Comparison of ENCODE assay signal across 10 cellular contexts in genomic region chr10:62019013-62019684, GRCh38.
DNase-seq lines count a peak whose midpoint lies in the region; ATAC-seq and TF ChIP-seq lines count a peak whose summit lies in the region.
"Had no signal": no experiment of that assay in that cellular context is flagged by ENCODE, and none has a peak within 500 bp of the region (broad histone marks: within the 10 kb centered on the region; RNA-seq: fewer than 3 reads in every experiment).

No MANE protein-coding gene starts in this region.

- no peaks in the 10 kb centered on the region for H3K79me1 ChIP-seq in H9 (ENCODE audit: insufficient read depth, low read depth, low read length, poor library complexity, severe bottlenecking)
- H3K79me1 ChIP-seq in mesenchymal stem cell (replicated peaks; ENCODE audit: low read length, poor library complexity, severe bottlenecking) = peaks cover 23% of the 10 kb centered on the region

- H3K27ac Mint-ChIP-seq in H9 = no peak overlapping the region
- peak overlapping the region; percentile 95 for H3K27ac Mint-ChIP-seq in activated naive CD8-positive, alpha-beta T cell treated with anti-CD3 and anti-CD28 coated beads, Interleukin-2, amount 50 U/mL, for 24 hours

- H2AFZ ChIP-seq in H9 (ENCODE audit: low read length) (no peak overlapping the region), mesenchymal stem cell (ENCODE audit: low read depth, low read length) (no peak overlapping the region)

- H3K4me1 ChIP-seq in H9 (ENCODE audit: insufficient read depth, low read length) (peaks cover 12% of the 10 kb centered on the region; the same call in 1 of the 2 replicates), mesenchymal stem cell (ENCODE audit: control insufficient read depth, insufficient read depth, low read depth, low read length) (peaks cover 3% of the 10 kb centered on the region)

- no peak overlapping the region for H4K91ac ChIP-seq in H9 (ENCODE audit: insufficient read length, low read depth, low read length)
- H4K91ac ChIP-seq in mesenchymal stem cell (ENCODE audit: low read length) = no peak overlapping the region

- no peak overlapping the region for H3K23ac ChIP-seq in H9 (ENCODE audit: insufficient read length, low read depth, low read length)
- no peak overlapping the region for H3K23ac ChIP-seq in mesenchymal stem cell (ENCODE audit: low read length in 2 of 2)

- H3K18ac ChIP-seq in H9 (ENCODE audit: insufficient read length, low read depth, low read length) (no peak overlapping the region), mesenchymal stem cell (ENCODE audit: low read depth in 1 of 2, low read length in 2 of 2) (peak overlapping the region in 1 of 2 experiments; percentile 78)

- no peak for ATAC-seq in activated naive CD8-positive, alpha-beta T cell treated with anti-CD3 and anti-CD28 coated beads, Interleukin-2, amount 50 U/mL, for 24 hours
- no peak for ATAC-seq in GM19463 (IDR thresholded peaks at IDR 0.05; ENCODE audit: unreplicated experiment)

- no CpG with 5 or more reads among the region's 8 CpGs for WGBS in H9 (ENCODE audit: extremely low coverage, insufficient read length, low lambda C conversion rate)
- 80% methylated on average over 4 of the region's 8 CpGs for WGBS in mesenchymal stem cell

- H4K5ac ChIP-seq in H9 (ENCODE audit: insufficient read length, low read depth, low read length) = no peak overlapping the region

- peaks cover 3 to 7% of the 10 kb centered on the region in 2 experiments for H3K36me3 ChIP-seq in mesenchymal stem cell (ENCODE audit: control insufficient read depth in 1 of 2, insufficient read depth in 2 of 2, low read depth in 1 of 2, low read length in 2 of 2)

- no peak overlapping the region for H3K14ac ChIP-seq in H9 (ENCODE audit: insufficient read depth, low read length)
- no peak overlapping the region for H3K14ac ChIP-seq in mesenchymal stem cell (ENCODE audit: low read length in 2 of 2)

- no peak overlapping the region for H2AK5ac ChIP-seq in H9 (ENCODE audit: insufficient read length, low read length)
- H2AK5ac ChIP-seq in mesenchymal stem cell (ENCODE audit: low read length, severe bottlenecking) = peak overlapping the region; percentile 58

- H3K9me3 Mint-ChIP-seq in H9 = no peaks in the 10 kb centered on the region
- peaks cover 9% of the 10 kb centered on the region for H3K9me3 Mint-ChIP-seq in activated naive CD8-positive, alpha-beta T cell treated with anti-CD3 and anti-CD28 coated beads, Interleukin-2, amount 50 U/mL, for 24 hours

- H3K23me2 ChIP-seq in H9 (ENCODE audit: insufficient read length, low read depth, low read length, poor library complexity, severe bottlenecking) = no peaks in the 10 kb centered on the region

- no peaks in the 10 kb centered on the region for H3K36me3 Mint-ChIP-seq in H9 (ENCODE audit: insufficient read depth in 1 of 3, low read depth in 3 of 3)
- peaks cover 45% of the 10 kb centered on the region for H3K36me3 Mint-ChIP-seq in activated naive CD8-positive, alpha-beta T cell treated with anti-CD3 and anti-CD28 coated beads, Interleukin-2, amount 50 U/mL, for 24 hours (ENCODE audit: low read depth)

- H3K27me3 ChIP-seq in H9 (ENCODE audit: insufficient read depth, low read length) (no peaks in the 10 kb centered on the region), mesenchymal stem cell (ENCODE audit: control insufficient read depth in 1 of 2, insufficient read depth in 1 of 2, low read length in 2 of 2) (no peaks in the 10 kb centered on the region)

- no peak overlapping the region for H3K56ac ChIP-seq in H9 (ENCODE audit: insufficient read length, low read depth, low read length)

- no peak overlapping the region for H3K4ac ChIP-seq in H9 (ENCODE audit: low read depth, low read length)
- H3K4ac ChIP-seq in mesenchymal stem cell (ENCODE audit: low read depth in 1 of 2, low read length in 2 of 2) = no peak overlapping the region

- H2BK120ac ChIP-seq in H9 (ENCODE audit: low read depth, low read length, poor library complexity, severe bottlenecking) (no peak overlapping the region), mesenchymal stem cell (ENCODE audit: low read depth, low read length) (no peak overlapping the region)

- H3K4me2 ChIP-seq in H9 (ENCODE audit: insufficient read depth, insufficient read length, low read length) (no peak overlapping the region), mesenchymal stem cell (ENCODE audit: low read length, poor library complexity, severe bottlenecking) (peak overlapping the region; percentile 16)

- H3K27me3 Mint-ChIP-seq in H9 (ENCODE audit: low read depth) = no peaks in the 10 kb centered on the region
- H3K27me3 Mint-ChIP-seq in activated naive CD8-positive, alpha-beta T cell treated with anti-CD3 and anti-CD28 coated beads, Interleukin-2, amount 50 U/mL, for 24 hours = no peaks in the 10 kb centered on the region

- H4K8ac ChIP-seq in H9 (replicated peaks; ENCODE audit: insufficient read length, low read depth, low read length) (no peak overlapping the region), mesenchymal stem cell (ENCODE audit: low read length) (no peak overlapping the region)

- H2BK12ac ChIP-seq in H9 (ENCODE audit: insufficient read length, low read depth, low read length) (no peak overlapping the region), mesenchymal stem cell (ENCODE audit: low read length in 2 of 2) (no peak overlapping the region)

- H3K27ac ChIP-seq in H9 (ENCODE audit: insufficient read length, low read depth, low read length) (no peak overlapping the region), mesenchymal stem cell (ENCODE audit: low read length, poor library complexity, severe bottlenecking) (peak overlapping the region; percentile 55)

- DNase-seq in A172 (ENCODE audit: low spot score) (peak; percentile 30), H9 (no peak), mesenchymal stem cell (peak; percentile 49), HuH-7 (ENCODE audit: low spot score) (no peak), NCI-H2107 treated with DMSO at 0.1 percent for 48 hours (lab: John Stamatoyannopoulos, UW; ENCODE audit: unreplicated experiment) (no peak)
- DNase-seq in activated naive CD8-positive, alpha-beta T cell treated with anti-CD3 and anti-CD28 coated beads, Interleukin-2, amount 50 U/mL, for 24 hours = no peak
- no peak for DNase-seq in stimulated activated CD4-positive, alpha-beta T cell treated with anti-CD3 and anti-CD28 coated beads, Interleukin-2, amount 100 ng/mL, for 24 hours
- DNase-seq: NCI-H526 treated with DMSO at 0.1 percent for 48 hours; stimulated activated naive CD4-positive, alpha-beta T cell had no signal

- H3K9ac ChIP-seq in H9 (ENCODE audit: extremely low read depth, insufficient read length, low read length) = no peak overlapping the region
- peak overlapping the region; percentile 79 for H3K9ac ChIP-seq in mesenchymal stem cell (ENCODE audit: low read length)

- H3K4me3 Mint-ChIP-seq in H9 = no peak overlapping the region
- peak overlapping the region; percentile 12 for H3K4me3 Mint-ChIP-seq in activated naive CD8-positive, alpha-beta T cell treated with anti-CD3 and anti-CD28 coated beads, Interleukin-2, amount 50 U/mL, for 24 hours

- H2BK15ac ChIP-seq in H9 (ENCODE audit: low read depth, low read length) = no peak overlapping the region
- no peak overlapping the region for H2BK15ac ChIP-seq in mesenchymal stem cell (ENCODE audit: low read depth, poor library complexity, severe bottlenecking)

- no peaks in the 10 kb centered on the region for H4K20me1 ChIP-seq in H9 (ENCODE audit: control insufficient read depth, insufficient read depth, insufficient read length)

- TF ChIP-seq CTCF in H9 (conservative IDR thresholded peaks at IDR 0.05) = no peak

- peak overlapping the region; percentile 60 for H2BK20ac ChIP-seq in H9 (ENCODE audit: low read depth, low read length, poor library complexity, severe bottlenecking)

- H2BK5ac ChIP-seq in H9 (ENCODE audit: insufficient read length, low read length) (no peak overlapping the region), mesenchymal stem cell (ENCODE audit: low read depth, low read length, poor library complexity, severe bottlenecking) (no peak overlapping the region)

- H3K79me2 ChIP-seq in H9 (ENCODE audit: insufficient read depth, low read length) = no peaks in the 10 kb centered on the region

- H3K4me1 Mint-ChIP-seq in H9 = peaks cover 24 to 25% of the 10 kb centered on the region in 2 experiments
- H3K4me1 Mint-ChIP-seq in activated naive CD8-positive, alpha-beta T cell treated with anti-CD3 and anti-CD28 coated beads, Interleukin-2, amount 50 U/mL, for 24 hours = peaks cover 71% of the 10 kb centered on the region

- H3K9me3 ChIP-seq in H9 (ENCODE audit: control insufficient read depth, low read depth, low read length) = no peaks in the 10 kb centered on the region
- peaks cover 8% of the 10 kb centered on the region for H3K9me3 ChIP-seq in mesenchymal stem cell (ENCODE audit: control insufficient read depth, low read length)

- H3K4me3 ChIP-seq in mesenchymal stem cell (ENCODE audit: insufficient read depth in 1 of 2, low read depth in 1 of 2, low read length in 2 of 2) = peak overlapping the region in 1 of 2 experiments; percentile 37

- H3T11ph ChIP-seq in H9 (ENCODE audit: low read length) = no peak overlapping the region

Comparison
In these comparisons a context has a peak if more than half of its experiments do, and no peak if none do; other contexts are left out.
1. DNase-seq: peak in A172 (single experiment) and mesenchymal stem cell (single experiment); none in H9 (single experiment), activated naive CD8-positive, alpha-beta T cell treated with anti-CD3 and anti-CD28 coated beads, Interleukin-2, amount 50 U/mL, for 24 hours (single experiment), HuH-7 (single experiment), stimulated activated CD4-positive, alpha-beta T cell treated with anti-CD3 and anti-CD28 coated beads, Interleukin-2, amount 100 ng/mL, for 24 hours (0 of 2) and NCI-H2107 treated with DMSO at 0.1 percent for 48 hours (single experiment).